Comparison of ENCODE assay signal across 9 cellular contexts in the genomic region with DNA sequence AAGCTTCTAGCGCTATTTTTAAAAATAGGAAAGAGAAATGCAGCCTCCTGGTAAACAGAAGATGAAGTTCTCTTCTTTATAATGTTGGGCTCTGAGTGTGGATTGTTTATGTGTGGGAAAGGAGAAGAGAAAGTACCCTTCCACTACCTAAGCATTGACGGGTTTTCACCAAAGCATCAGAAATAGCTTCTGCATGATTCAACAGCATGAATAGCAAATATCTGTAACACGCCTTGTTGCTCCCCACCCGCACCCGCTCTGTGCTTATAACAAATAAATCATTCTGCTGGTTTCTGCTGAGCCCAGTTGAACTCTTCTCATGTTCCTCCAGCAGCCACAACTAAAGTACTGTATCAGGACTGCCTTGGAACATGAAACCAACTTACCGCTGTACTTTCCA. TPM values are rescaled to one million over a fixed set of nuclear protein-coding genes. Genes with fewer than 3 reads are reported as not detected.
DNase-seq lines count a peak whose midpoint lies in the region; ATAC-seq, FAIRE-seq and TF ChIP-seq lines count a peak whose summit lies in the region.
"Had no signal": no experiment of that assay in that cellular context is flagged by ENCODE, and none has a peak within 500 bp of the region (broad histone marks: within the 10 kb centered on the region; RNA-seq: fewer than 3 reads in every experiment).

No MANE protein-coding gene starts in this region.

- peak overlapping the region; percentile 96 for H3K4me2 ChIP-seq in OCI-LY7 (ENCODE audit: low read length)

- WGBS in pancreas, 2 donors: 72 to 83% methylated on average over 6 of the region's 6 CpGs

- H3K9me3 ChIP-seq in OCI-LY7 (ENCODE audit: low read length) (peaks cover 8% of the 10 kb centered on the region; the same call in 1 of the 2 replicates), pancreas (no peaks in the 10 kb centered on the region)

- FAIRE-seq in pancreas (lab: Jason Lieb, UNC): no peak

- TF ChIP-seq CTCF in OCI-LY7 (conservative IDR thresholded peaks at IDR 0.05; ENCODE audit: low read length): no peak
- TF ChIP-seq CTCF in pancreas (IDR thresholded peaks at IDR 0.05): no peak

- H3K27ac ChIP-seq in OCI-LY7 (ENCODE audit: low read depth, low read length, poor library complexity, severe bottlenecking) (peak overlapping the region; percentile 89), pancreas (no peak overlapping the region)

- H3K4me1 ChIP-seq in OCI-LY7 (ENCODE audit: insufficient read depth, low read length, poor library complexity, severe bottlenecking) (peaks cover 89% of the 10 kb centered on the region), pancreas (no peaks in the 10 kb centered on the region)

- no TSS peak for BruUV-seq in OCI-LY7 (replicated peaks; lab: Mats Ljungman, UMichigan)

- CTCF ChIA-PET in OCI-LY7 (lab: Charles Lee; ENCODE audit: unreplicated experiment): interaction anchor here (1.1 to 1.7 kb wide), 2 partner anchors 12 to 40 kb away, joined by 3 to 5 read pairs; no protein-coding TSS in a partner anchor

- H3K9me2 ChIP-seq in OCI-LY7 (ENCODE audit: insufficient read depth, low read length): no peaks in the 10 kb centered on the region

- no peaks in the 10 kb centered on the region for H3K27me3 ChIP-seq in pancreas

- peak overlapping the region; percentile 53; the same call in 1 of the 2 replicates for H2AFZ ChIP-seq in OCI-LY7 (ENCODE audit: low read length)

- intact Hi-C loops in OCI-LY7 (cut with micrococcal nuclease; ENCODE audit: unreplicated experiment): loop anchor here (1.0 to 5.0 kb wide), 3 partner anchors 8 to 254 kb away; no protein-coding TSS in a partner anchor
- intact Hi-C loops in pancreas (cut with DNase I): no loop called here

- DNase-seq in OCI-LY7 (ENCODE audit: low spot score): peak; percentile 80
- no peak for DNase-seq in pancreas
- no peak for DNase-seq in hepatic stellate cell (ENCODE audit: low spot score)
- no peak for DNase-seq in COLO668 (lab: John Stamatoyannopoulos, UW; ENCODE audit: unreplicated experiment)
- no peak for DNase-seq in GM19238 (ENCODE audit: insufficient read length, low spot score)
- no peak for DNase-seq in NCI-H526 (lab: John Stamatoyannopoulos, UW)

- POLR2A ChIA-PET in OCI-LY7 (lab: Charles Lee): interaction anchor here (0.8 to 8.7 kb wide), 16 partner anchors 7 to 241 kb away, joined by 3 to 132 read pairs (median 10); partner anchors contain the start of genes CITED2 and TXLNB

- H3K4me3 ChIP-seq in OCI-LY7 (ENCODE audit: low read depth, low read length, poor library complexity, severe bottlenecking) (peak overlapping the region; percentile 63), pancreas (no peak overlapping the region)

- no peaks in the 10 kb centered on the region for H4K20me1 ChIP-seq in OCI-LY7 (ENCODE audit: insufficient read depth, low read length)

- peaks cover 85% of the 10 kb centered on the region for H3K79me2 ChIP-seq in OCI-LY7 (ENCODE audit: insufficient read depth, low read depth, low read length)

- peaks cover 6% of the 10 kb centered on the region; the same call in 1 of the 2 replicates for H3K36me3 ChIP-seq in OCI-LY7 (ENCODE audit: insufficient read depth, low read length)
- no peaks in the 10 kb centered on the region for H3K36me3 ChIP-seq in pancreas

- ATAC-seq in GM18873 (IDR thresholded peaks at IDR 0.05; ENCODE audit: low FRiP score, unreplicated experiment) (peak; percentile 74), HG02763 (IDR thresholded peaks at IDR 0.05; ENCODE audit: unreplicated experiment) (peak; percentile 77), pancreas (peak in 3 of 4 donors; percentile 25 to 60 (median 51))

RNA-seq across cellular contexts. Expression of gene TXLNB, which starts 20.7 kb away (rescaled TPM):
- total RNA-seq in OCI-LY7 (2014; rRNA removed; shearing (Covaris generic)): 7.3 and 7.9 TPM in 2 replicates
- total RNA-seq in OCI-LY7 (2022): 12.4 and 13.0 TPM in 2 replicates
- total RNA-seq in pancreas: under 1 TPM in 5 of 6 donors, not detected in 1; 0.03 to 0.47 (median 0.05) TPM
- under 1 TPM; 0.08 to 0.09 TPM for polyA plus RNA-seq in pancreas
- total RNA-seq: epithelial cell of proximal tubule had no signal

Comparison
In these comparisons a context has a peak if more than half of its experiments do, and no peak if none do; other contexts are left out.
1. RNA of gene TXLNB, which starts 20.7 kb away (total RNA-seq): 7.3 to 13.0 TPM in OCI-LY7; 0.03 to 0.47 TPM in pancreas; every median in the first group is over 4 times any median in the second.
2. Peak in every context shown above with its lines, with median percentiles within 50 percentile points of each other: ATAC-seq.